1 cellular context compared by ENCODE assay signal in the genomic region with DNA sequence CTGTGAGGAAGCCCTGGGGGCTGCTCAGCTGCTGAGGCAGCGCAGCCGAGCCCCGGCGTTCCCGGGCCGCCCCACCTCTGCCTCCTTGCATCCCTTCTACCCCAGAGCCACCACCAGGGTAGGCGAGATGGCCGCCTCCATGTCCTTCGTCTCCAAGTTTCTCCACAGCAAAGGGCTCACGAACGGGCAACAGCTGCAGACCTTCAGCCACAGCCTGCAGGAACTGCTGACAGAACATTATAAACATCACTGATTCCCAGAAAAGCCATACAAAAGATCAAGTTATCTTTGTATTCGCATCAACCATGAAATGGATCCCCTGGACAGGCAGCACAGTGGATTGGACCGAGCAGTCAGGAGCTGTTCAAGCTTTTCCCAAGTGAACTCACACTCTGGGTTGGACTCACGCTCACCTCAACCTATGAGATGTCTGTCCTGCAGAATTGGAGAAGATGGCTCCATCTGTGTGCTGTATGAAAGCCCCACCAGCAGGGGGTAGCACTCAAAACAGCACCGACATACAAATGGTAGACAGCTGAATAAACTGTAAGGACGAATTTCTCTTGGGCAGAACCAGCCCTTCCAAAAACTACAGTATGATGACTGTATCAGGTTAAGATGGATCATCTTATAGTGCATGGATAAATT.
TF ChIP-seq lines count a peak whose summit lies in the region.

No MANE protein-coding gene starts in this region.

TF ChIP-seq in endothelial cell of umbilical vein, 7 proteins besides CTCF, POLR2A, EP300 and RAD21:
- TF ChIP-seq, protein P1, sequence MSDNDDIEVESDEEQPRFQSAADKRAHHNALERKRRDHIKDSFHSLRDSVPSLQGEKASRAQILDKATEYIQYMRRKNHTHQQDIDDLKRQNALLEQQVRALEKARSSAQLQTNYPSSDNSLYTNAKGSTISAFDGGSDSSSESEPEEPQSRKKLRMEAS (IDR thresholded peaks at IDR 0.05; ENCODE audit: insufficient read depth, insufficient read length), result no peak
